8 cellular contexts compared by ENCODE assay signal in the genomic region with DNA sequence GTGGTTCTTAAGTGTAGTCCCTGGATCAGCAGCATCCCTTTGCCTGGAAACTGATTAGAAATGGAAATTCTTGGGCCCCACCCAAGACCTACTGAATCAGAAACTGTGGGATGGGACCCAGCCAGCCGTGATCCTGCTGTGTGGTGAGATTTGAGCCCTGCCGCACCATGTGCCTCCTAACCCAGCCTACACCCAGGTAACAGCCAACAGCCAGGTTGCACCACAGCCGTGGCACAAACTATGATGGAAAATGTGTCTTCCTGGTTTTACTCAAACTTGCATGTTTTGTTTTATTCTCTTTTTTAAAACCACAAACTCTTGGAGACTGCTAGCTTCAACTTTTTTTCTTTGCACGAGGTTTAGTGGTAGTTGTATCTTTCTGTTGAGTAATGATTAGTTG. TPM values are rescaled to one million over a fixed set of nuclear protein-coding genes. Genes with fewer than 3 reads are reported as not detected.
DNase-seq lines count a peak whose midpoint lies in the region; ATAC-seq and TF ChIP-seq lines count a peak whose summit lies in the region.

No MANE protein-coding gene starts in this region.

- peak; percentile 57 for DNase-seq in activated T-cell treated with anti-CD3 and anti-CD28 coated beads, Interleukin-2, amount 50 U/mL, for 24 hours
- DNase-seq in activated T-cell treated with anti-CD3 and anti-CD28 coated beads, Interleukin-2, amount 50 U/mL, for 1 hour, result no peak
- DNase-seq in activated naive CD8-positive, alpha-beta T cell treated with anti-CD3 and anti-CD28 coated beads, Interleukin-2, amount 50 U/mL, for 24 hours, result peak; percentile 32
- DNase-seq in memory B cell (ENCODE audit: low spot score in 2 of 2), result no peak
- DNase-seq in type B pancreatic cell (ENCODE audit: extremely low spot score, unreplicated experiment), result no peak
- DNase-seq in occipital lobe (lab: John Stamatoyannopoulos, UW), result no peak
- no peak for DNase-seq in D341Med (ENCODE audit: low spot score)

- H3K4me1 Mint-ChIP-seq in activated T-cell treated with anti-CD3 and anti-CD28 coated beads, Interleukin-2, amount 50 U/mL, for 24 hours (ENCODE audit: low read depth), result peaks cover 67% of the 10 kb centered on the region
- peaks cover 65% of the 10 kb centered on the region for H3K4me1 Mint-ChIP-seq in activated naive CD8-positive, alpha-beta T cell treated with anti-CD3 and anti-CD28 coated beads, Interleukin-2, amount 50 U/mL, for 24 hours
- peaks cover 60% of the 10 kb centered on the region for H3K4me1 Mint-ChIP-seq in memory B cell
- H3K4me1 Mint-ChIP-seq in type B pancreatic cell (ENCODE audit: unreplicated experiment), result peaks cover 39% of the 10 kb centered on the region

- H3K27me3 Mint-ChIP-seq in activated T-cell treated with anti-CD3 and anti-CD28 coated beads, Interleukin-2, amount 50 U/mL, for 24 hours, result no peaks in the 10 kb centered on the region
- H3K27me3 Mint-ChIP-seq in activated naive CD8-positive, alpha-beta T cell treated with anti-CD3 and anti-CD28 coated beads, Interleukin-2, amount 50 U/mL, for 24 hours, result no peaks in the 10 kb centered on the region
- no peaks in the 10 kb centered on the region for H3K27me3 Mint-ChIP-seq in memory B cell
- no peaks in the 10 kb centered on the region for H3K27me3 Mint-ChIP-seq in type B pancreatic cell

- peaks cover 59% of the 10 kb centered on the region for H3K36me3 Mint-ChIP-seq in activated T-cell treated with anti-CD3 and anti-CD28 coated beads, Interleukin-2, amount 50 U/mL, for 24 hours (ENCODE audit: low read depth)
- peaks cover 33% of the 10 kb centered on the region for H3K36me3 Mint-ChIP-seq in activated naive CD8-positive, alpha-beta T cell treated with anti-CD3 and anti-CD28 coated beads, Interleukin-2, amount 50 U/mL, for 24 hours (ENCODE audit: low read depth)
- H3K36me3 Mint-ChIP-seq in memory B cell (peaks cover 9% of the 10 kb centered on the region), type B pancreatic cell (peaks cover 21% of the 10 kb centered on the region)

- peak overlapping the region; percentile 90 for H3K4me3 Mint-ChIP-seq in activated T-cell treated with anti-CD3 and anti-CD28 coated beads, Interleukin-2, amount 50 U/mL, for 24 hours
- H3K4me3 Mint-ChIP-seq in activated naive CD8-positive, alpha-beta T cell treated with anti-CD3 and anti-CD28 coated beads, Interleukin-2, amount 50 U/mL, for 24 hours, result peak overlapping the region; percentile 88
- H3K4me3 Mint-ChIP-seq in memory B cell, result peak overlapping the region; percentile 87
- H3K4me3 Mint-ChIP-seq in type B pancreatic cell, result peak overlapping the region; percentile 86

- TF ChIP-seq CTCF in type B pancreatic cell (conservative IDR thresholded peaks at IDR 0.05), result no peak

- H3K9me3 Mint-ChIP-seq in activated T-cell treated with anti-CD3 and anti-CD28 coated beads, Interleukin-2, amount 50 U/mL, for 24 hours, result no peaks in the 10 kb centered on the region
- H3K9me3 Mint-ChIP-seq in activated naive CD8-positive, alpha-beta T cell treated with anti-CD3 and anti-CD28 coated beads, Interleukin-2, amount 50 U/mL, for 24 hours, result no peaks in the 10 kb centered on the region
- no peaks in the 10 kb centered on the region for H3K9me3 Mint-ChIP-seq in memory B cell
- no peaks in the 10 kb centered on the region for H3K9me3 Mint-ChIP-seq in type B pancreatic cell

- peak; percentile 13 for ATAC-seq in activated naive CD8-positive, alpha-beta T cell treated with anti-CD3 and anti-CD28 coated beads, Interleukin-2, amount 50 U/mL, for 24 hours
- ATAC-seq in memory B cell (ENCODE audit: low read depth) (no peak), HG03135 (IDR thresholded peaks at IDR 0.05; ENCODE audit: unreplicated experiment) (no peak)

- H3K27ac Mint-ChIP-seq in activated T-cell treated with anti-CD3 and anti-CD28 coated beads, Interleukin-2, amount 50 U/mL, for 24 hours, result peak overlapping the region; percentile 85
- H3K27ac Mint-ChIP-seq in activated naive CD8-positive, alpha-beta T cell treated with anti-CD3 and anti-CD28 coated beads, Interleukin-2, amount 50 U/mL, for 24 hours, result peak overlapping the region; percentile 30
- H3K27ac Mint-ChIP-seq in memory B cell, result peak overlapping the region; percentile 85
- no peak overlapping the region for H3K27ac Mint-ChIP-seq in type B pancreatic cell

RNA-seq across cellular contexts. Expression of gene LIMD1, which starts 2.6 kb away (rescaled TPM):
- 24.1 and 26.2 TPM in 2 replicates for total RNA-seq in type B pancreatic cell (ENCODE audit: low replicate concordance)
- total RNA-seq in occipital lobe, result 6.7 TPM

Comparison
In these comparisons a context has a peak if more than half of its experiments do, and no peak if none do; other contexts are left out.
1. DNase-seq: peak in activated T-cell treated with anti-CD3 and anti-CD28 coated beads, Interleukin-2, amount 50 U/mL, for 24 hours (single experiment) and activated naive CD8-positive, alpha-beta T cell treated with anti-CD3 and anti-CD28 coated beads, Interleukin-2, amount 50 U/mL, for 24 hours (single experiment); none in activated T-cell treated with anti-CD3 and anti-CD28 coated beads, Interleukin-2, amount 50 U/mL, for 1 hour (single experiment), memory B cell (0 of 2), type B pancreatic cell (single experiment), occipital lobe (single experiment) and D341Med (single experiment).
2. Peak in every context shown above with its lines, with median percentiles within 50 percentile points of each other: H3K4me3 Mint-ChIP-seq.